ENCODE assay signal across 8 cellular contexts in genomic region chr4:37970702-37971101, GRCh38. TPM values are rescaled to one million over a fixed set of nuclear protein-coding genes. Genes with fewer than 3 reads are reported as not detected.
DNase-seq lines count a peak whose midpoint lies in the region; ATAC-seq, FAIRE-seq and TF ChIP-seq lines count a peak whose summit lies in the region.

No MANE protein-coding gene starts in this region.

- CTCF ChIA-PET in RWPE1 (lab: Yijun Ruan, JAX), result interaction anchor here (0.6 to 1.1 kb wide), 5 partner anchors 35 to 1474 kb away, joined by 3 to 9 read pairs (median 3); no protein-coding TSS in a partner anchor

- ATAC-seq in heart right ventricle (peak; percentile 85 to 97 (median 93)), GM19452 (IDR thresholded peaks at IDR 0.05; ENCODE audit: unreplicated experiment) (no peak)

- no peak overlapping the region for H3K4me3 ChIP-seq in heart right ventricle

- no peak for FAIRE-seq in H54 (lab: Jason Lieb, UNC)

- H3K4me1 ChIP-seq in heart right ventricle, result peaks cover 5 to 53% (median 24%) of the 10 kb centered on the region in 9 donors

- intact Hi-C loops in heart right ventricle (cut with DNase I), result loop anchor here in 8 of 10 donors (5.0 to 10.0 kb wide), 7 partner anchors 62 to 286 kb away; partner anchors contain the start of genes PGM2 (in 2 of the 8), RELL1 (in 2 of the 8) and TBC1D1 (in 2 of the 8)

- 58 to 70% methylated on average over 1 of the region's 1 CpG for WGBS in heart right ventricle, 2 donors

- H3K36me3 ChIP-seq in heart right ventricle, result no peaks in the 10 kb centered on the region

- POLR2A ChIA-PET in RWPE1 (lab: Yijun Ruan, JAX; ENCODE audit: low non-redundant PET), result no interaction called here

- DNase-seq in CD1c-positive myeloid dendritic cell (ENCODE audit: extremely low spot score) (peak; percentile 91), H54 (ENCODE audit: insufficient read length, low spot score) (peak; percentile 17), RWPE1 (ENCODE audit: low spot score) (peak; percentile 46), activated gamma-delta T cell treated with Interleukin-2 at 50 U/mL for 16 hours (peak; percentile 29), heart right ventricle (peak; percentile 72 to 80), middle frontal gyrus (ENCODE audit: extremely low spot score, low spot score) (no peak)
- peak; percentile 27 to 31 for DNase-seq in stimulated activated CD4-positive, alpha-beta T cell treated with anti-CD3 and anti-CD28 coated beads, Interleukin-15, amount 100 ng/mL, for 48 hours (ENCODE audit: low read depth in 2 of 2)

- TF ChIP-seq POLR2A in H54 (IDR thresholded peaks at IDR 0.05; ENCODE audit: low read depth, low read length), result no peak

- H3K27ac ChIP-seq in RWPE1, result no peak overlapping the region
- peak overlapping the region in 9 of 10 donors; percentile 56 to 79 (median 68) for H3K27ac ChIP-seq in heart right ventricle

- peak; percentile 24; the same call in 1 of the 2 replicates for TF ChIP-seq CTCF in RWPE1 (conservative IDR thresholded peaks at IDR 0.05; ENCODE audit: low read depth)
- peak; percentile 41 to 79 (median 65) for TF ChIP-seq CTCF in heart right ventricle (IDR thresholded peaks at IDR 0.05)

- H3K9me3 ChIP-seq in heart right ventricle, result no peaks in the 10 kb centered on the region

- H3K27me3 ChIP-seq in heart right ventricle, result no peaks in the 10 kb centered on the region

RNA-seq across cellular contexts. Expression of gene PTTG2, which starts 10.5 kb away (rescaled TPM):
- 1 to 10 TPM in 1 of 10 donors, under 1 TPM in 7, not detected in 2; 0.55 to 1.0 (median 0.87) TPM for total RNA-seq in heart right ventricle
- polyA plus RNA-seq in heart right ventricle, result 1 to 10 TPM; 1.2 to 1.6 TPM
